In genomic region chr22:17097701-17098100, GRCh38 we compare ENCODE assay signal across 18 cellular contexts. TPM values are rescaled to one million over a fixed set of nuclear protein-coding genes. Genes with fewer than 3 reads are reported as not detected.
DNase-seq lines count a peak whose midpoint lies in the region; ATAC-seq and TF ChIP-seq lines count a peak whose summit lies in the region.
"Had no signal": no experiment of that assay in that cellular context is flagged by ENCODE, and none has a peak within 500 bp of the region (broad histone marks: within the 10 kb centered on the region; RNA-seq: fewer than 3 reads in every experiment).

No MANE protein-coding gene starts in this region.

- H3K36me3 ChIP-seq in BLaER1 treated with 17β-estradiol and CSF1 and Interleukin-3, amounts not matched to agents 10 nM and 100 nM: peaks cover 71 to 94% (median 89%) of the 10 kb centered on the region in 11 experiments
- no peaks in the 10 kb centered on the region for H3K36me3 ChIP-seq in colonic mucosa

- peaks cover 78% of the 10 kb centered on the region for H3K4me1 Mint-ChIP-seq in T-helper 1 cell treated with Interleukin-12 subunit alpha and Interleukin-12 subunit beta and Interleukin-4 antibody, amounts not matched to agents 30 μg/mL and 1 μg/mL, for 36 hours (ENCODE audit: low read depth)
- H3K4me1 Mint-ChIP-seq in memory B cell: peaks cover 16% of the 10 kb centered on the region
- H3K4me1 Mint-ChIP-seq: GM23338, mesothelial cell of epicardium had no signal

- H4K20me1 ChIP-seq in BLaER1 treated with 17β-estradiol and CSF1 and Interleukin-3, amounts not matched to agents 10 nM and 100 nM: peaks cover 25 to 69% (median 35%) of the 10 kb centered on the region in 11 experiments

- H3K4me1 ChIP-seq in BLaER1 treated with 17β-estradiol and CSF1 and Interleukin-3, amounts not matched to agents 10 nM and 100 nM: peaks cover 54 to 100% (median 97%) of the 10 kb centered on the region in 10 experiments
- no peaks in the 10 kb centered on the region for H3K4me1 ChIP-seq in colonic mucosa
- H3K4me1 ChIP-seq: transverse colon had no signal

- ATAC-seq in memory B cell (ENCODE audit: low read depth) (no peak), HG02885 (IDR thresholded peaks at IDR 0.05; ENCODE audit: poor library complexity, unreplicated experiment) (no peak)
- ATAC-seq: GM23338 had no signal

- peak overlapping the region in 9 of 10 experiments; percentile 5 to 57 (median 39); a peak in 17 of 20 replicates for H3K4me3 ChIP-seq in BLaER1 treated with 17β-estradiol and CSF1 and Interleukin-3, amounts not matched to agents 10 nM and 100 nM
- H3K4me3 ChIP-seq in colonic mucosa: no peak overlapping the region
- H3K4me3 ChIP-seq: GM23338, transverse colon had no signal

- peak overlapping the region; percentile 78 to 98 (median 94) for H3K27ac ChIP-seq in BLaER1 treated with 17β-estradiol and CSF1 and Interleukin-3, amounts not matched to agents 10 nM and 100 nM
- no peak overlapping the region for H3K27ac ChIP-seq in colonic mucosa

- no peaks in the 10 kb centered on the region for H3K9me3 ChIP-seq in BLaER1 treated with 17β-estradiol and CSF1 and Interleukin-3, amounts not matched to agents 10 nM and 100 nM (replicated peaks in 1 of 11)
- no peaks in the 10 kb centered on the region for H3K9me3 ChIP-seq in colonic mucosa
- H3K9me3 ChIP-seq: transverse colon had no signal

- H3K27ac Mint-ChIP-seq in T-helper 1 cell treated with Interleukin-12 subunit alpha and Interleukin-12 subunit beta and Interleukin-4 antibody, amounts not matched to agents 30 μg/mL and 1 μg/mL, for 36 hours: peak overlapping the region; percentile 88
- H3K27ac Mint-ChIP-seq in memory B cell: peak overlapping the region; percentile 35
- H3K27ac Mint-ChIP-seq: GM23338, mesothelial cell of epicardium had no signal

- no peak for TF ChIP-seq CTCF in colonic mucosa (IDR thresholded peaks at IDR 0.05)

- peaks cover 69% of the 10 kb centered on the region for H3K36me3 Mint-ChIP-seq in T-helper 1 cell treated with Interleukin-12 subunit alpha and Interleukin-12 subunit beta and Interleukin-4 antibody, amounts not matched to agents 30 μg/mL and 1 μg/mL, for 36 hours (ENCODE audit: low read depth)
- H3K36me3 Mint-ChIP-seq in memory B cell: peaks cover 30% of the 10 kb centered on the region

- peak overlapping the region; percentile 71 to 84 (median 80) for H3K9ac ChIP-seq in BLaER1 treated with 17β-estradiol and CSF1 and Interleukin-3, amounts not matched to agents 10 nM and 100 nM
- no peak overlapping the region for H3K9ac ChIP-seq in colonic mucosa (ENCODE audit: low read depth in 2 of 2, low read length in 2 of 2)

- no peaks in the 10 kb centered on the region for H3K9me3 Mint-ChIP-seq in T-helper 1 cell treated with Interleukin-12 subunit alpha and Interleukin-12 subunit beta and Interleukin-4 antibody, amounts not matched to agents 30 μg/mL and 1 μg/mL, for 36 hours
- H3K9me3 Mint-ChIP-seq in memory B cell: no peaks in the 10 kb centered on the region
- H3K9me3 Mint-ChIP-seq: activated B cell treated with CpG ODN at 0.5 μM for 24 hours, brain, GM23338, mesothelial cell of epicardium had no signal

- peak overlapping the region; percentile 78 for H3K4me3 Mint-ChIP-seq in T-helper 1 cell treated with Interleukin-12 subunit alpha and Interleukin-12 subunit beta and Interleukin-4 antibody, amounts not matched to agents 30 μg/mL and 1 μg/mL, for 36 hours
- H3K4me3 Mint-ChIP-seq in memory B cell: no peak overlapping the region
- H3K4me3 Mint-ChIP-seq: activated B cell treated with CpG ODN at 0.5 μM for 24 hours, brain, GM23338, mesothelial cell of epicardium had no signal

- intact Hi-C loops in colonic mucosa (cut with DNase I): no loop called here

- H3K27me3 Mint-ChIP-seq in T-helper 1 cell treated with Interleukin-12 subunit alpha and Interleukin-12 subunit beta and Interleukin-4 antibody, amounts not matched to agents 30 μg/mL and 1 μg/mL, for 36 hours (ENCODE audit: low read depth): no peaks in the 10 kb centered on the region
- no peaks in the 10 kb centered on the region for H3K27me3 Mint-ChIP-seq in memory B cell
- H3K27me3 Mint-ChIP-seq: activated B cell treated with CpG ODN at 0.5 μM for 24 hours, brain had no signal

- DNase-seq in T-helper 1 cell (no peak), NCI-H2171 treated with DMSO at 0.1 percent for 48 hours (lab: John Stamatoyannopoulos, UW) (peak; percentile 61), memory B cell (ENCODE audit: low spot score in 2 of 2) (no peak), colonic mucosa (no peak), RKO (ENCODE audit: low spot score) (no peak)
- DNase-seq: activated B cell treated with CpG ODN at 0.5 μM for 24 hours, DMS53, kidney glomerular epithelial cell, MM.1S, NCI-H187 treated with DMSO at 0.1 percent for 48 hours, NCI-H446 treated with DMSO at 0.1 percent for 48 hours, transverse colon had no signal

- no peaks in the 10 kb centered on the region for H3K27me3 ChIP-seq in BLaER1 treated with 17β-estradiol and CSF1 and Interleukin-3, amounts not matched to agents 10 nM and 100 nM
- H3K27me3 ChIP-seq in colonic mucosa: no peaks in the 10 kb centered on the region
- H3K27me3 ChIP-seq: transverse colon had no signal

- H3K4me2 ChIP-seq in BLaER1 treated with 17β-estradiol and CSF1 and Interleukin-3, amounts not matched to agents 10 nM and 100 nM: peak overlapping the region; percentile 78 to 100 (median 95)
- H3K4me2 ChIP-seq: GM23338 had no signal

RNA-seq across cellular contexts. Expression of gene IL17RA, which starts 12.9 kb away (rescaled TPM):
- total RNA-seq in colonic mucosa: 10 to 100 TPM; 17.2 to 20.2 TPM

RNA-seq across cellular contexts. Expression of gene TMEM121B, which starts 23.5 kb away (rescaled TPM):
- total RNA-seq in colonic mucosa: under 1 TPM; 0.12 to 0.64 TPM

Comparison
In these comparisons a context has a peak if more than half of its experiments do, and no peak if none do; other contexts are left out.
1. H3K9ac ChIP-seq: peak in BLaER1 treated with 17β-estradiol and CSF1 and Interleukin-3, amounts not matched to agents 10 nM and 100 nM (11 of 11); none in colonic mucosa (0 of 2).